Comparison of ENCODE assay signal across 20 cellular contexts in genomic region chr22:19352217-19352616, GRCh38.
"Had no signal": no experiment of that assay in that cellular context is flagged by ENCODE, and none has a peak within 500 bp of the region (broad histone marks: within the 10 kb centered on the region; RNA-seq: fewer than 3 reads in every experiment).

No MANE protein-coding gene starts in this region.

- ATAC-seq: heart right ventricle; lower lobe of right lung; natural killer cell treated with Interleukin-12 subunit alpha and Interleukin-12 subunit beta and Interleukin-15 and Interleukin-18, amount 100 ng/mL, for 72 hours; pancreas; psoas muscle; stimulated activated naive CD8-positive, alpha-beta T cell treated with anti-CD3 and anti-CD28 coated beads, Interleukin-15, amount 100 ng/mL, for 72 hours had no signal

- H3K27ac Mint-ChIP-seq: activated CD4-positive, alpha-beta T cell treated with anti-CD3 and anti-CD28 coated beads, Interleukin-2, amount 10 ng/mL, durations not matched to agents 7 days and 5 days; activated naive CD8-positive, alpha-beta T cell treated with anti-CD3 and anti-CD28 coated beads, Interleukin-2, amount 10 ng/mL, durations not matched to agents 7 days and 5 days; activated T-helper 2 cell treated with anti-CD3 and anti-CD28 coated beads, Interferon-gamma antibody, Interleukin-2, Interleukin-4, amounts not matched to agents 10 μg/mL and 5 μg/mL and 100 μg/mL, durations not matched to agents 14 hours and 24 hours and 36 hours; mesothelial cell of epicardium; natural killer cell treated with Interleukin-12 subunit alpha and Interleukin-12 subunit beta and Interleukin-15 and Interleukin-18, amount 100 ng/mL, for 72 hours had no signal

- H3K27me3 ChIP-seq: breast epithelium, heart right ventricle, pancreas, right atrium auricular region, transverse colon had no signal

- H3K9me3 Mint-ChIP-seq: activated CD4-positive, alpha-beta T cell treated with anti-CD3 and anti-CD28 coated beads, Interleukin-2, amount 10 ng/mL, durations not matched to agents 7 days and 5 days; activated naive CD8-positive, alpha-beta T cell treated with anti-CD3 and anti-CD28 coated beads, Interleukin-2, amount 10 ng/mL, durations not matched to agents 7 days and 5 days; activated T-helper 2 cell treated with anti-CD3 and anti-CD28 coated beads, Interferon-gamma antibody, Interleukin-2, Interleukin-4, amounts not matched to agents 10 μg/mL and 5 μg/mL and 100 μg/mL, durations not matched to agents 14 hours and 24 hours and 36 hours; mesothelial cell of epicardium; natural killer cell treated with Interleukin-12 subunit alpha and Interleukin-12 subunit beta and Interleukin-15 and Interleukin-18, amount 100 ng/mL, for 72 hours; stimulated activated naive CD8-positive, alpha-beta T cell treated with anti-CD3 and anti-CD28 coated beads, Interleukin-15, amount 100 ng/mL, for 72 hours had no signal

- H3K4me1 Mint-ChIP-seq: activated CD4-positive, alpha-beta T cell treated with anti-CD3 and anti-CD28 coated beads, Interleukin-2, amount 10 ng/mL, durations not matched to agents 7 days and 5 days; activated naive CD8-positive, alpha-beta T cell treated with anti-CD3 and anti-CD28 coated beads, Interleukin-2, amount 10 ng/mL, durations not matched to agents 7 days and 5 days; mesothelial cell of epicardium; stimulated activated naive CD8-positive, alpha-beta T cell treated with anti-CD3 and anti-CD28 coated beads, Interleukin-15, amount 100 ng/mL, for 72 hours had no signal

- H3K27me3 Mint-ChIP-seq: activated CD4-positive, alpha-beta T cell treated with anti-CD3 and anti-CD28 coated beads, Interleukin-2, amount 10 ng/mL, durations not matched to agents 7 days and 5 days; activated naive CD8-positive, alpha-beta T cell treated with anti-CD3 and anti-CD28 coated beads, Interleukin-2, amount 10 ng/mL, durations not matched to agents 7 days and 5 days; natural killer cell treated with Interleukin-12 subunit alpha and Interleukin-12 subunit beta and Interleukin-15 and Interleukin-18, amount 100 ng/mL, for 72 hours; stimulated activated naive CD8-positive, alpha-beta T cell treated with anti-CD3 and anti-CD28 coated beads, Interleukin-15, amount 100 ng/mL, for 72 hours had no signal

- H3K4me3 Mint-ChIP-seq: activated CD4-positive, alpha-beta T cell treated with anti-CD3 and anti-CD28 coated beads, Interleukin-2, amount 10 ng/mL, durations not matched to agents 7 days and 5 days; activated naive CD8-positive, alpha-beta T cell treated with anti-CD3 and anti-CD28 coated beads, Interleukin-2, amount 10 ng/mL, durations not matched to agents 7 days and 5 days; mesothelial cell of epicardium; natural killer cell treated with Interleukin-12 subunit alpha and Interleukin-12 subunit beta and Interleukin-15 and Interleukin-18, amount 100 ng/mL, for 72 hours; stimulated activated naive CD8-positive, alpha-beta T cell treated with anti-CD3 and anti-CD28 coated beads, Interleukin-15, amount 100 ng/mL, for 72 hours had no signal

- H3K4me1 ChIP-seq: breast epithelium, heart right ventricle, lower lobe of right lung, pancreas, psoas muscle, right atrium auricular region, transverse colon had no signal

- H3K4me3 ChIP-seq: breast epithelium, coronary artery, heart right ventricle, lower lobe of right lung, pancreas, psoas muscle, right atrium auricular region, transverse colon had no signal

- H3K27ac ChIP-seq: breast epithelium, coronary artery, epithelial cell of prostate, heart right ventricle, lower lobe of right lung, pancreas, psoas muscle, right atrium auricular region, transverse colon had no signal

- DNase-seq: activated CD4-positive, alpha-beta T cell treated with anti-CD3 and anti-CD28 coated beads, Interleukin-2, amount 10 ng/mL, durations not matched to agents 7 days and 5 days; activated CD4-positive, CD25-positive, alpha-beta regulatory T cell treated with anti-CD3 and anti-CD28 coated beads, Interleukin-2, amount 50 U/mL, for 72 hours; activated naive CD4-positive, alpha-beta T cell treated with Interleukin-2 at 50 U/mL for 16 hours; activated naive CD8-positive, alpha-beta T cell treated with anti-CD3 and anti-CD28 coated beads, Interleukin-2, amount 10 ng/mL, durations not matched to agents 7 days and 5 days; activated T-cell treated with anti-CD3 and anti-CD28 coated beads, Interleukin-2, amount 50 U/mL, for 1 hour; amniotic stem cell; heart right ventricle; lower lobe of right lung; pancreas; psoas muscle; stimulated activated CD4-positive, alpha-beta T cell treated with anti-CD3 and anti-CD28 coated beads, Interleukin-4, amount 100 ng/mL, for 24 hours; stimulated activated naive CD8-positive, alpha-beta T cell treated with anti-CD3 and anti-CD28 coated beads, Interleukin-15, amount 100 ng/mL, for 72 hours; transverse colon had no signal
